ENCODE assay signal across 16 cellular contexts in genomic region chr7:108283252-108283651, GRCh38.
DNase-seq lines count a peak whose midpoint lies in the region; ATAC-seq, FAIRE-seq and TF ChIP-seq lines count a peak whose summit lies in the region.
"Had no signal": no experiment of that assay in that cellular context is flagged by ENCODE, and none has a peak within 500 bp of the region (broad histone marks: within the 10 kb centered on the region; RNA-seq: fewer than 3 reads in every experiment).

No MANE protein-coding gene starts in this region.

- H3K36me3 ChIP-seq in endothelial cell of umbilical vein (ENCODE audit: control insufficient read depth in 2 of 2, extremely low read depth in 1 of 2, insufficient read depth in 2 of 2, low read length in 2 of 2) (no peaks in the 10 kb centered on the region), PC-3 (ENCODE audit: low read depth, low read length) (no peaks in the 10 kb centered on the region), MM.1S (replicated peaks; ENCODE audit: insufficient read depth, low read length) (no peaks in the 10 kb centered on the region)
- H3K36me3 ChIP-seq: BLaER1 treated with 17β-estradiol and CSF1 and Interleukin-3, amounts not matched to agents 10 nM and 100 nM had no signal

- CTCF ChIA-PET in endothelial cell of umbilical vein (lab: Charles Lee), result interaction anchor here (4.3 to 4.4 kb wide), 2 partner anchors 16 to 61 kb away, joined by 17 to 19 read pairs; no protein-coding TSS in a partner anchor
- CTCF ChIA-PET in PC-3 (lab: Charles Lee), result no interaction called here

- H2AFZ ChIP-seq in endothelial cell of umbilical vein (ENCODE audit: low read depth, low read length), result no peak overlapping the region
- H2AFZ ChIP-seq in PC-3 (ENCODE audit: low read length), result no peak overlapping the region
- no peak overlapping the region for H2AFZ ChIP-seq in MM.1S (ENCODE audit: low read length)

- peak overlapping the region; percentile 64 for H3K4me2 ChIP-seq in endothelial cell of umbilical vein (ENCODE audit: insufficient read depth, low read length)
- H3K4me2 ChIP-seq in PC-3 (ENCODE audit: low read length), result no peak overlapping the region
- no peak overlapping the region for H3K4me2 ChIP-seq in MM.1S (ENCODE audit: low read depth, low read length)

- intact Hi-C loops in endothelial cell of umbilical vein (cut with micrococcal nuclease) (loop anchor here (1.0 to 2.0 kb wide), 2 partner anchors 10 to 36 kb away; no protein-coding TSS in a partner anchor), PC-3 (cut with micrococcal nuclease) (no loop called here)

- no peaks in the 10 kb centered on the region for H3K27me3 ChIP-seq in endothelial cell of umbilical vein (ENCODE audit: control insufficient read depth in 2 of 2, insufficient read depth in 2 of 2, low read length in 2 of 2)
- H3K27me3 ChIP-seq in PC-3 (ENCODE audit: low read length), result peaks cover 57% of the 10 kb centered on the region
- no peaks in the 10 kb centered on the region for H3K27me3 ChIP-seq in MM.1S (replicated peaks; ENCODE audit: insufficient read depth, low read length)
- H3K27me3 ChIP-seq: BLaER1 treated with 17β-estradiol and CSF1 and Interleukin-3, amounts not matched to agents 10 nM and 100 nM had no signal

- no peaks in the 10 kb centered on the region for H3K27me3 Mint-ChIP-seq in stimulated activated naive CD8-positive, alpha-beta T cell treated with anti-CD3 and anti-CD28 coated beads, Interleukin-15, Interleukin-2, amounts not matched to agents 100 ng/mL and 50 ng/mL, for 24 hours
- H3K27me3 Mint-ChIP-seq in stimulated activated naive CD8-positive, alpha-beta T cell treated with anti-CD3 and anti-CD28 coated beads, Interleukin-15, amount 100 ng/mL, for 72 hours, result no peaks in the 10 kb centered on the region

- H3K9me3 Mint-ChIP-seq in stimulated activated naive CD8-positive, alpha-beta T cell treated with anti-CD3 and anti-CD28 coated beads, Interleukin-15, Interleukin-2, amounts not matched to agents 100 ng/mL and 50 ng/mL, for 24 hours, result no peaks in the 10 kb centered on the region
- no peaks in the 10 kb centered on the region for H3K9me3 Mint-ChIP-seq in stimulated activated naive CD8-positive, alpha-beta T cell treated with anti-CD3 and anti-CD28 coated beads, Interleukin-15, amount 100 ng/mL, for 72 hours

- POLR2A ChIA-PET in endothelial cell of umbilical vein (lab: Charles Lee), result no interaction called here
- POLR2A ChIA-PET in PC-3 (lab: Charles Lee; ENCODE audit: unreplicated experiment), result interaction anchor here (0.5 kb wide), 1 partner anchor 72 kb away, joined by 3 read pairs; no protein-coding TSS in a partner anchor

- dilution Hi-C loops in endothelial cell of umbilical vein (cut with MboI; ENCODE audit: extremely low pct_ligation_motif_present, low sequenced_read_pairs), result no loop called here

- no peaks in the 10 kb centered on the region for H4K20me1 ChIP-seq in endothelial cell of umbilical vein (replicated peaks; ENCODE audit: control insufficient read depth, extremely low read depth, insufficient read depth, low read length)
- H4K20me1 ChIP-seq in PC-3 (ENCODE audit: low read length), result no peaks in the 10 kb centered on the region
- no peaks in the 10 kb centered on the region for H4K20me1 ChIP-seq in MM.1S (ENCODE audit: insufficient read depth, low read length)
- H4K20me1 ChIP-seq: BLaER1 treated with 17β-estradiol and CSF1 and Interleukin-3, amounts not matched to agents 10 nM and 100 nM had no signal

- H3K4me1 ChIP-seq in endothelial cell of umbilical vein (ENCODE audit: control insufficient read depth, extremely low read depth, insufficient read depth, low read length) (peaks cover 61% of the 10 kb centered on the region), PC-3 (ENCODE audit: insufficient read depth, low read length) (no peaks in the 10 kb centered on the region), MM.1S (ENCODE audit: low read length) (no peaks in the 10 kb centered on the region)

- H3K4me3 ChIP-seq in endothelial cell of umbilical vein (replicated peaks in 1 of 3; ENCODE audit: insufficient read depth in 1 of 3, low read depth in 1 of 3, low read length in 3 of 3) (no peak overlapping the region), PC-3 (ENCODE audit: low read length) (no peak overlapping the region), MM.1S (ENCODE audit: low read length) (no peak overlapping the region)
- H3K4me3 ChIP-seq: BLaER1 treated with 17β-estradiol and CSF1 and Interleukin-3, amounts not matched to agents 10 nM and 100 nM had no signal

- no peaks in the 10 kb centered on the region for H3K9me1 ChIP-seq in endothelial cell of umbilical vein (replicated peaks; ENCODE audit: control insufficient read depth, extremely low read depth, insufficient read depth, low read length)

- TF ChIP-seq POLR2A in endothelial cell of umbilical vein (IDR thresholded peaks at IDR 0.05; ENCODE audit: low read depth, low read length) (no peak), H54 (IDR thresholded peaks at IDR 0.05; ENCODE audit: low read depth, low read length) (no peak)

- H3K9ac ChIP-seq in endothelial cell of umbilical vein (replicated peaks; ENCODE audit: extremely low read depth, insufficient read depth, low read length), result peak overlapping the region; percentile 34
- H3K9ac ChIP-seq in PC-3 (ENCODE audit: low read length), result no peak overlapping the region
- no peak overlapping the region for H3K9ac ChIP-seq in MM.1S (ENCODE audit: low read length)
- H3K9ac ChIP-seq: BLaER1 treated with 17β-estradiol and CSF1 and Interleukin-3, amounts not matched to agents 10 nM and 100 nM had no signal

- H3K4me1 Mint-ChIP-seq in stimulated activated naive CD8-positive, alpha-beta T cell treated with anti-CD3 and anti-CD28 coated beads, Interleukin-15, Interleukin-2, amounts not matched to agents 100 ng/mL and 50 ng/mL, for 24 hours (ENCODE audit: low read depth), result peaks cover 28% of the 10 kb centered on the region
- peaks cover 31% of the 10 kb centered on the region for H3K4me1 Mint-ChIP-seq in stimulated activated naive CD8-positive, alpha-beta T cell treated with anti-CD3 and anti-CD28 coated beads, Interleukin-15, amount 100 ng/mL, for 72 hours
- H3K4me1 Mint-ChIP-seq: CD4-positive, CD25-positive, alpha-beta regulatory T cell had no signal

- BruUV-seq in endothelial cell of umbilical vein (replicated peaks; lab: Mats Ljungman, UMichigan), result no TSS peak
- no TSS peak for BruUV-seq in PC-3 (replicated peaks; lab: Mats Ljungman, UMichigan)

- H3F3A ChIP-seq in PC-3 (ENCODE audit: low read length, unreplicated experiment) (no peaks in the 10 kb centered on the region), MM.1S (ENCODE audit: insufficient read depth, low read length) (no peaks in the 10 kb centered on the region)

- FAIRE-seq in endothelial cell of umbilical vein (lab: Jason Lieb, UNC) (no peak), H54 (lab: Jason Lieb, UNC) (no peak)
- FAIRE-seq: GM19239 had no signal

- DNase-seq in DMS53 (lab: John Stamatoyannopoulos, UW), result peak; percentile 24
- no peak for DNase-seq in DMS53 treated with DMSO at 0.1 percent for 48 hours (lab: John Stamatoyannopoulos, UW; ENCODE audit: unreplicated experiment)
- no peak for DNase-seq in stimulated activated naive CD8-positive, alpha-beta T cell treated with anti-CD3 and anti-CD28 coated beads, Interleukin-15, amount 100 ng/mL, for 72 hours
- peak; percentile 44 for DNase-seq in endothelial cell of umbilical vein (ENCODE audit: low read depth, low spot score)
- no peak for DNase-seq in H54 (ENCODE audit: insufficient read length, low spot score)
- DNase-seq in PC-3, result no peak
- DNase-seq in MM.1S, result no peak
- DNase-seq: 8988T; CD4-positive, CD25-positive, alpha-beta regulatory T cell; DND-41; GDM1; IMR-90 had no signal

- no peak for ATAC-seq in stimulated activated naive CD8-positive, alpha-beta T cell treated with anti-CD3 and anti-CD28 coated beads, Interleukin-15, amount 100 ng/mL, for 72 hours
- ATAC-seq in PC-3, result no peak
- ATAC-seq: HCT116 had no signal

- H3K9me2 ChIP-seq in PC-3 (replicated peaks; ENCODE audit: low read length) (no peaks in the 10 kb centered on the region), MM.1S (replicated peaks; ENCODE audit: insufficient read depth, low read length) (no peaks in the 10 kb centered on the region)

- H3K27ac ChIP-seq in endothelial cell of umbilical vein (ENCODE audit: insufficient read depth, low read depth, low read length) (peak overlapping the region; percentile 89), PC-3 (ENCODE audit: low read length) (no peak overlapping the region), MM.1S (ENCODE audit: low read length) (no peak overlapping the region)
- H3K27ac ChIP-seq: BLaER1 treated with 17β-estradiol and CSF1 and Interleukin-3, amounts not matched to agents 10 nM and 100 nM had no signal

- TF ChIP-seq CTCF in endothelial cell of umbilical vein (IDR thresholded peaks at IDR 0.05; ENCODE audit: extremely low read depth in 1 of 2, insufficient read depth in 1 of 2, low read depth in 1 of 2, low read length in 2 of 2) (no peak), PC-3 (conservative IDR thresholded peaks at IDR 0.05; ENCODE audit: low read depth, low read length) (no peak), MM.1S (IDR thresholded peaks at IDR 0.05; ENCODE audit: low read length) (no peak)

- no peak overlapping the region for H3K4me3 Mint-ChIP-seq in stimulated activated naive CD8-positive, alpha-beta T cell treated with anti-CD3 and anti-CD28 coated beads, Interleukin-15, Interleukin-2, amounts not matched to agents 100 ng/mL and 50 ng/mL, for 24 hours
- no peak overlapping the region for H3K4me3 Mint-ChIP-seq in stimulated activated naive CD8-positive, alpha-beta T cell treated with anti-CD3 and anti-CD28 coated beads, Interleukin-15, amount 100 ng/mL, for 72 hours
- H3K4me3 Mint-ChIP-seq: CD4-positive, CD25-positive, alpha-beta regulatory T cell had no signal

- no peaks in the 10 kb centered on the region for H3K36me3 Mint-ChIP-seq in stimulated activated naive CD8-positive, alpha-beta T cell treated with anti-CD3 and anti-CD28 coated beads, Interleukin-15, Interleukin-2, amounts not matched to agents 100 ng/mL and 50 ng/mL, for 24 hours (ENCODE audit: low read depth)
- H3K36me3 Mint-ChIP-seq: CD4-positive, CD25-positive, alpha-beta regulatory T cell had no signal

- H3K79me2 ChIP-seq in endothelial cell of umbilical vein (ENCODE audit: control insufficient read depth, insufficient read depth, low read length), result peaks cover 36% of the 10 kb centered on the region
- no peaks in the 10 kb centered on the region for H3K79me2 ChIP-seq in PC-3 (ENCODE audit: low read length)
- no peaks in the 10 kb centered on the region for H3K79me2 ChIP-seq in MM.1S (ENCODE audit: low read length)

- H3K9me3 ChIP-seq in endothelial cell of umbilical vein (replicated peaks; ENCODE audit: control insufficient read depth, insufficient read depth, low read length) (no peaks in the 10 kb centered on the region), PC-3 (ENCODE audit: low read length) (no peaks in the 10 kb centered on the region), MM.1S (replicated peaks; ENCODE audit: insufficient read depth, low read length) (no peaks in the 10 kb centered on the region)

- H3K27ac Mint-ChIP-seq in stimulated activated naive CD8-positive, alpha-beta T cell treated with anti-CD3 and anti-CD28 coated beads, Interleukin-15, Interleukin-2, amounts not matched to agents 100 ng/mL and 50 ng/mL, for 24 hours, result peak overlapping the region; percentile 16
- H3K27ac Mint-ChIP-seq in stimulated activated naive CD8-positive, alpha-beta T cell treated with anti-CD3 and anti-CD28 coated beads, Interleukin-15, amount 100 ng/mL, for 72 hours, result peak overlapping the region in 1 of 2 donors; percentile 29
- H3K27ac Mint-ChIP-seq: CD4-positive, CD25-positive, alpha-beta regulatory T cell had no signal

Comparison
In these comparisons a context has a peak if more than half of its experiments do, and no peak if none do; other contexts are left out.
1. DNase-seq: peak in DMS53 (single experiment) and endothelial cell of umbilical vein (single experiment); none in DMS53 treated with DMSO at 0.1 percent for 48 hours (single experiment), stimulated activated naive CD8-positive, alpha-beta T cell treated with anti-CD3 and anti-CD28 coated beads, Interleukin-15, amount 100 ng/mL, for 72 hours (0 of 2), H54 (single experiment), PC-3 (single experiment) and MM.1S (single experiment).